Comparison of ENCODE assay signal across 15 cellular contexts in genomic region chr13:113935523-113935922, GRCh38. TPM values are rescaled to one million over a fixed set of nuclear protein-coding genes. Genes with fewer than 3 reads are reported as not detected.
DNase-seq lines count a peak whose midpoint lies in the region; ATAC-seq, FAIRE-seq and TF ChIP-seq lines count a peak whose summit lies in the region.
"Had no signal": no experiment of that assay in that cellular context is flagged by ENCODE, and none has a peak within 500 bp of the region (broad histone marks: within the 10 kb centered on the region; RNA-seq: fewer than 3 reads in every experiment).

No MANE protein-coding gene starts in this region.

- H3K4me1 Mint-ChIP-seq in CD4-positive, alpha-beta T cell (ENCODE audit: low read depth) = peaks cover 5% of the 10 kb centered on the region
- H3K4me1 Mint-ChIP-seq: stimulated activated naive CD8-positive, alpha-beta T cell treated with anti-CD3 and anti-CD28 coated beads, Interleukin-15, amount 100 ng/mL, for 72 hours had no signal

- H3K9me3 ChIP-seq in right atrium auricular region (no peaks in the 10 kb centered on the region), NT2/D1 (ENCODE audit: insufficient read depth, low read length) (peaks cover 4% of the 10 kb centered on the region; the same call in 1 of the 2 replicates), tibial artery (no peaks in the 10 kb centered on the region)
- H3K9me3 ChIP-seq in CD4-positive, alpha-beta T cell (ENCODE audit: control insufficient read depth, low read length) = no peaks in the 10 kb centered on the region
- H3K9me3 ChIP-seq: Caco-2 had no signal

- no peak for TF ChIP-seq POLR2A in H54 (IDR thresholded peaks at IDR 0.05; ENCODE audit: low read depth, low read length)

- CTCF ChIA-PET in CD4-positive, alpha-beta T cell (lab: Charles Lee) = no interaction called here

- H3K36me3 ChIP-seq in right atrium auricular region (no peaks in the 10 kb centered on the region), NT2/D1 (ENCODE audit: insufficient read depth, insufficient read length, low read length) (no peaks in the 10 kb centered on the region), tibial artery (no peaks in the 10 kb centered on the region)

- no peak for ATAC-seq in Right ventricle myocardium superior (ENCODE audit: poor library complexity)
- no peak for ATAC-seq in CD4-positive, alpha-beta T cell (ENCODE audit: poor library complexity)
- ATAC-seq: stimulated activated naive CD8-positive, alpha-beta T cell treated with anti-CD3 and anti-CD28 coated beads, Interleukin-15, amount 100 ng/mL, for 72 hours had no signal

- no peak overlapping the region for H3K9ac ChIP-seq in NT2/D1 (ENCODE audit: insufficient read length, low read depth)

- H3K36me3 Mint-ChIP-seq in CD4-positive, alpha-beta T cell (ENCODE audit: low read depth) = no peaks in the 10 kb centered on the region
- H3K36me3 Mint-ChIP-seq: IgD-negative memory B cell had no signal

- POLR2A ChIA-PET in CD4-positive, alpha-beta T cell (lab: Charles Lee) = no interaction called here

- H3K4me1 ChIP-seq in right atrium auricular region = peaks cover 0 to 31% of the 10 kb centered on the region in 2 donors
- peaks cover 25% of the 10 kb centered on the region for H3K4me1 ChIP-seq in NT2/D1 (ENCODE audit: insufficient read depth, insufficient read length)
- H3K4me1 ChIP-seq in tibial artery = peaks cover 0 to 19% (median 14%) of the 10 kb centered on the region in 4 donors

- no peaks in the 10 kb centered on the region for H3K27me3 Mint-ChIP-seq in CD4-positive, alpha-beta T cell
- H3K27me3 Mint-ChIP-seq: stimulated activated naive CD8-positive, alpha-beta T cell treated with anti-CD3 and anti-CD28 coated beads, Interleukin-15, amount 100 ng/mL, for 72 hours had no signal

- H3K4me3 ChIP-seq in right atrium auricular region (no peak overlapping the region), NT2/D1 (ENCODE audit: insufficient read length, low read depth) (no peak overlapping the region), tibial artery (no peak overlapping the region)
- H3K4me3 ChIP-seq: hepatocyte had no signal

- no peak for FAIRE-seq in H54 (lab: Jason Lieb, UNC)
- FAIRE-seq: RCC 7860 had no signal

- DNase-seq in Right ventricle myocardium superior (peak; percentile 30), right atrium auricular region (ENCODE audit: low spot score) (no peak), NT2/D1 (ENCODE audit: low read depth, low spot score) (peak; percentile 20), left kidney (ENCODE audit: low read depth, low spot score) (peak; percentile 81), tibial artery (peak in 1 of 2 donors; percentile 51), H54 (ENCODE audit: insufficient read length, low spot score) (no peak), HuH-7.5 (ENCODE audit: low spot score) (no peak)
- DNase-seq in CD4-positive, alpha-beta T cell = no peak
- DNase-seq: stimulated activated naive CD8-positive, alpha-beta T cell treated with anti-CD3 and anti-CD28 coated beads, Interleukin-15, amount 100 ng/mL, for 72 hours had no signal

- H3K27me3 ChIP-seq in right atrium auricular region (no peaks in the 10 kb centered on the region), NT2/D1 (ENCODE audit: insufficient read depth, insufficient read length) (no peaks in the 10 kb centered on the region), tibial artery (no peaks in the 10 kb centered on the region)
- no peaks in the 10 kb centered on the region for H3K27me3 ChIP-seq in CD4-positive, alpha-beta T cell (ENCODE audit: control insufficient read depth, insufficient read depth, low read length)
- H3K27me3 ChIP-seq: hepatocyte had no signal

- H3K27ac ChIP-seq in right atrium auricular region (peak overlapping the region in 1 of 2 donors; percentile 11), tibial artery (peak overlapping the region; percentile 81 to 87)
- no peak overlapping the region for H3K27ac ChIP-seq in CD4-positive, alpha-beta T cell (ENCODE audit: low read depth, low read length)
- H3K27ac ChIP-seq: hepatocyte had no signal

- H3K9me3 Mint-ChIP-seq in CD4-positive, alpha-beta T cell = no peaks in the 10 kb centered on the region
- H3K9me3 Mint-ChIP-seq: IgD-negative memory B cell; stimulated activated naive CD8-positive, alpha-beta T cell treated with anti-CD3 and anti-CD28 coated beads, Interleukin-15, amount 100 ng/mL, for 72 hours had no signal

- TF ChIP-seq CTCF in right atrium auricular region (IDR thresholded peaks at IDR 0.05) (no peak), tibial artery (IDR thresholded peaks at IDR 0.05) (no peak)
- no peak for TF ChIP-seq CTCF in CD4-positive, alpha-beta T cell (IDR thresholded peaks at IDR 0.05)

- intact Hi-C loops in Right ventricle myocardium superior (cut with DNase I) (no loop called here), tibial artery (cut with DNase I; ENCODE audit: low total_unique reads) (no loop called here)
- intact Hi-C loops in CD4-positive, alpha-beta T cell (cut with DNase I, micrococcal nuclease) = no loop called here

- H3K27ac Mint-ChIP-seq in CD4-positive, alpha-beta T cell = no peak overlapping the region
- H3K27ac Mint-ChIP-seq: IgD-negative memory B cell; progenitor cell of endocrine pancreas; stimulated activated naive CD8-positive, alpha-beta T cell treated with anti-CD3 and anti-CD28 coated beads, Interleukin-15, amount 100 ng/mL, for 72 hours had no signal

- H3K4me3 Mint-ChIP-seq in CD4-positive, alpha-beta T cell = no peak overlapping the region
- H3K4me3 Mint-ChIP-seq: IgD-negative memory B cell; stimulated activated naive CD8-positive, alpha-beta T cell treated with anti-CD3 and anti-CD28 coated beads, Interleukin-15, amount 100 ng/mL, for 72 hours had no signal

RNA-seq across cellular contexts. Expression of gene C13orf46, which starts 38.4 kb away (rescaled TPM):
- 0.32 TPM for total RNA-seq in Right ventricle myocardium superior
- total RNA-seq in right atrium auricular region = 1 to 10 TPM in 1 of 2 donors, under 1 TPM in 1; 0.59 to 2.7 TPM
- 10 to 100 TPM; 19.3 to 19.7 TPM for total RNA-seq in CD4-positive, alpha-beta T cell
- total RNA-seq: Caco-2, NCI-H460 had no signal

Comparison
In these comparisons a context has a peak if more than half of its experiments do, and no peak if none do; other contexts are left out.
1. DNase-seq: peak in Right ventricle myocardium superior (single experiment), NT2/D1 (single experiment) and left kidney (single experiment); none in right atrium auricular region (single experiment), CD4-positive, alpha-beta T cell (0 of 10), H54 (single experiment) and HuH-7.5 (single experiment).
2. RNA of gene C13orf46, which starts 38.4 kb away (total RNA-seq): 19.3 to 19.7 TPM in CD4-positive, alpha-beta T cell; 0.59 to 2.7 TPM in right atrium auricular region and 0.32 TPM in Right ventricle myocardium superior (single experiment); every median in the first group is over 4 times any median in the second.